21 cellular contexts compared by ENCODE assay signal in genomic region chr17:54813896-54814295, GRCh38.
A peak's percentile ranks its signal among the peaks of the same experiment; 100 is the strongest.
DNase-seq lines count a peak whose midpoint lies in the region; ATAC-seq, FAIRE-seq and TF ChIP-seq lines count a peak whose summit lies in the region.
"Had no signal": no experiment of that assay in that cellular context is flagged by ENCODE, and none has a peak within 500 bp of the region (broad histone marks: within the 10 kb centered on the region; RNA-seq: fewer than 3 reads in every experiment).

No MANE protein-coding gene starts in this region.

- no peak overlapping the region for H2BK15ac ChIP-seq in mesendoderm (replicated peaks; ENCODE audit: low read depth)

- peak overlapping the region; percentile 67 for H2BK120ac ChIP-seq in mesendoderm (ENCODE audit: low read depth, low read length)

- H3K9me3 ChIP-seq in astrocyte (ENCODE audit: insufficient read depth, low read depth, low read length), result no peaks in the 10 kb centered on the region
- H3K9me3 ChIP-seq: BE2C had no signal

- ATAC-seq in naive thymus-derived CD8-positive, alpha-beta T cell, result no peak
- no peak for ATAC-seq in HG03439 (IDR thresholded peaks at IDR 0.05; ENCODE audit: unreplicated experiment)
- no peak for ATAC-seq in activated T-cell treated with anti-CD3 and anti-CD28 coated beads, Interleukin-2, amount 50 U/mL, for 72 hours (replicated peaks in 1 of 2)
- ATAC-seq: CD8-positive, alpha-beta T cell had no signal

- POLR2A ChIA-PET in naive thymus-derived CD8-positive, alpha-beta T cell (lab: Charles Lee), result no interaction called here

- H3K79me1 ChIP-seq in mesendoderm (ENCODE audit: low read length), result no peaks in the 10 kb centered on the region

- H3K27me3 Mint-ChIP-seq in astrocyte (ENCODE audit: low read depth, unreplicated experiment), result no peaks in the 10 kb centered on the region
- H3K27me3 Mint-ChIP-seq in naive thymus-derived CD8-positive, alpha-beta T cell, result peaks cover 3 to 13% (median 10%) of the 10 kb centered on the region in 5 donors
- H3K27me3 Mint-ChIP-seq in activated T-cell treated with anti-CD3 and anti-CD28 coated beads, Interleukin-2, amount 50 U/mL, for 72 hours (ENCODE audit: low read depth), result no peaks in the 10 kb centered on the region
- H3K27me3 Mint-ChIP-seq: IgD-negative memory B cell had no signal

- no peak overlapping the region for H3K4me3 Mint-ChIP-seq in astrocyte (ENCODE audit: unreplicated experiment)
- H3K4me3 Mint-ChIP-seq in naive thymus-derived CD8-positive, alpha-beta T cell, result no peak overlapping the region
- H3K4me3 Mint-ChIP-seq in activated T-cell treated with anti-CD3 and anti-CD28 coated beads, Interleukin-2, amount 50 U/mL, for 72 hours, result no peak overlapping the region
- H3K4me3 Mint-ChIP-seq: CD14-positive monocyte; CD8-positive, alpha-beta T cell; H9; HFFc6; IgD-negative memory B cell had no signal

- no peak overlapping the region for H3K4me2 ChIP-seq in astrocyte (ENCODE audit: low read length)
- no peak overlapping the region for H3K4me2 ChIP-seq in mesendoderm (ENCODE audit: low read length)
- H3K4me2 ChIP-seq: KMS-11 had no signal

- H3K9ac ChIP-seq in astrocyte (ENCODE audit: low read length), result no peak overlapping the region
- no peak overlapping the region for H3K9ac ChIP-seq in mesendoderm (ENCODE audit: low read length)
- H3K9ac ChIP-seq: GM23248, KMS-11 had no signal

- no peak overlapping the region for H2AFZ ChIP-seq in astrocyte (ENCODE audit: low read depth, low read length)
- H2AFZ ChIP-seq: GM23248 had no signal

- TF ChIP-seq CTCF in C4-2B (conservative IDR thresholded peaks at IDR 0.05), result no peak
- no peak for TF ChIP-seq CTCF in LNCaP clone FGC (IDR thresholded peaks at IDR 0.05; ENCODE audit: control insufficient read depth, extremely low read depth, insufficient read depth)
- no peak for TF ChIP-seq CTCF in astrocyte (IDR thresholded peaks at IDR 0.05; ENCODE audit: insufficient read depth, low read depth, low read length)

- H3K79me2 ChIP-seq in astrocyte (ENCODE audit: insufficient read depth, low read length) (no peaks in the 10 kb centered on the region), mesendoderm (ENCODE audit: control insufficient read depth, insufficient read depth, low read length) (no peaks in the 10 kb centered on the region)

- DNase-seq in LNCaP clone FGC (ENCODE audit: low read depth) (peak; percentile 26), astrocyte (ENCODE audit: low read depth) (no peak), mesendoderm (peak; percentile 73), NCI-H1092 treated with DMSO at 0.1 percent for 48 hours (lab: John Stamatoyannopoulos, UW) (no peak)
- DNase-seq in naive thymus-derived CD8-positive, alpha-beta T cell, result no peak
- DNase-seq in activated T-cell treated with anti-CD3 and anti-CD28 coated beads, Interleukin-2, amount 50 U/mL, for 72 hours, result no peak
- DNase-seq: BE2C; CD8-positive, alpha-beta T cell; COR-L47; DMS153; DND-41; GF-D8; GM23248; H9; HFFc6 had no signal

- H3K18ac ChIP-seq in mesendoderm (ENCODE audit: low read length), result peak overlapping the region; percentile 23

- H4K8ac ChIP-seq in mesendoderm (ENCODE audit: low read depth, low read length), result no peak overlapping the region

- H3K9me3 Mint-ChIP-seq in astrocyte (ENCODE audit: unreplicated experiment), result peaks cover 7% of the 10 kb centered on the region
- peaks cover 0 to 2% (median 0%) of the 10 kb centered on the region in 9 donors for H3K9me3 Mint-ChIP-seq in naive thymus-derived CD8-positive, alpha-beta T cell
- no peaks in the 10 kb centered on the region for H3K9me3 Mint-ChIP-seq in activated T-cell treated with anti-CD3 and anti-CD28 coated beads, Interleukin-2, amount 50 U/mL, for 72 hours
- H3K9me3 Mint-ChIP-seq: CD8-positive, alpha-beta T cell; H9 had no signal

- H3K4me3 ChIP-seq in LNCaP clone FGC (ENCODE audit: low read depth, low read length), result no peak overlapping the region
- no peak overlapping the region for H3K4me3 ChIP-seq in astrocyte (ENCODE audit: insufficient read depth, low read depth, low read length)
- no peak overlapping the region for H3K4me3 ChIP-seq in mesendoderm (ENCODE audit: low read length)
- H3K4me3 ChIP-seq: GM23248 had no signal

- H3K56ac ChIP-seq in mesendoderm (ENCODE audit: low read length), result peak overlapping the region; percentile 1

- no peak for FAIRE-seq in astrocyte (lab: Jason Lieb, UNC)
- FAIRE-seq: D721Med had no signal

- H4K20me1 ChIP-seq in astrocyte (ENCODE audit: insufficient read depth, low read length), result no peaks in the 10 kb centered on the region

- H3K36me3 ChIP-seq in astrocyte (ENCODE audit: insufficient read depth, low read length) (no peaks in the 10 kb centered on the region), mesendoderm (ENCODE audit: control insufficient read depth, insufficient read depth, low read length) (no peaks in the 10 kb centered on the region)
- H3K36me3 ChIP-seq: BE2C had no signal

- no peak overlapping the region for H3K23ac ChIP-seq in mesendoderm (ENCODE audit: low read length)

- no peaks in the 10 kb centered on the region for H3K36me3 Mint-ChIP-seq in astrocyte (ENCODE audit: low read depth, unreplicated experiment)
- H3K36me3 Mint-ChIP-seq in naive thymus-derived CD8-positive, alpha-beta T cell, result no peaks in the 10 kb centered on the region
- no peaks in the 10 kb centered on the region for H3K36me3 Mint-ChIP-seq in activated T-cell treated with anti-CD3 and anti-CD28 coated beads, Interleukin-2, amount 50 U/mL, for 72 hours (ENCODE audit: insufficient read depth in 2 of 2)
- H3K36me3 Mint-ChIP-seq: CD14-positive monocyte; CD8-positive, alpha-beta T cell; IgD-negative memory B cell had no signal

- WGBS in mesendoderm (ENCODE audit: extremely low coverage, insufficient coverage, low lambda C conversion rate), result no CpG with 5 or more reads among the region's 1 CpG

- H3K4me1 Mint-ChIP-seq in astrocyte (ENCODE audit: low read depth, unreplicated experiment), result no peaks in the 10 kb centered on the region
- no peaks in the 10 kb centered on the region for H3K4me1 Mint-ChIP-seq in naive thymus-derived CD8-positive, alpha-beta T cell
- no peaks in the 10 kb centered on the region for H3K4me1 Mint-ChIP-seq in activated T-cell treated with anti-CD3 and anti-CD28 coated beads, Interleukin-2, amount 50 U/mL, for 72 hours (ENCODE audit: low read depth)
- H3K4me1 Mint-ChIP-seq: CD14-positive monocyte, IgD-negative memory B cell had no signal

- H4K5ac ChIP-seq in mesendoderm (ENCODE audit: low read length), result no peak overlapping the region

- peak overlapping the region; percentile 52 for H3K4ac ChIP-seq in mesendoderm (ENCODE audit: low read depth, low read length)

- no peak overlapping the region for H2AK5ac ChIP-seq in mesendoderm (ENCODE audit: low read length)

- peak overlapping the region; percentile 23 for H3K27ac Mint-ChIP-seq in astrocyte (ENCODE audit: unreplicated experiment)
- no peak overlapping the region for H3K27ac Mint-ChIP-seq in naive thymus-derived CD8-positive, alpha-beta T cell
- no peak overlapping the region for H3K27ac Mint-ChIP-seq in activated T-cell treated with anti-CD3 and anti-CD28 coated beads, Interleukin-2, amount 50 U/mL, for 72 hours
- H3K27ac Mint-ChIP-seq: CD14-positive monocyte; CD8-positive, alpha-beta T cell; HFFc6; IgD-negative memory B cell had no signal

- no peak overlapping the region for H2BK5ac ChIP-seq in mesendoderm (ENCODE audit: low read length)

- H3K27ac ChIP-seq in C4-2B (peak overlapping the region; percentile 35; the same call in 1 of the 2 replicates), astrocyte (ENCODE audit: low read depth, low read length) (no peak overlapping the region), mesendoderm (ENCODE audit: low read depth, low read length) (peak overlapping the region; percentile 9)
- H3K27ac ChIP-seq: GM23248, KMS-11 had no signal

- H3K27me3 ChIP-seq in astrocyte (ENCODE audit: insufficient read depth, low read length) (no peaks in the 10 kb centered on the region), mesendoderm (ENCODE audit: insufficient read depth, low read length, poor library complexity) (no peaks in the 10 kb centered on the region)

- H3K4me1 ChIP-seq in astrocyte (ENCODE audit: insufficient read depth, low read length) (no peaks in the 10 kb centered on the region), mesendoderm (ENCODE audit: control insufficient read depth, low read depth, low read length) (peaks cover 5% of the 10 kb centered on the region)

Comparison
In these comparisons a context has a peak if more than half of its experiments do, and no peak if none do; other contexts are left out.
1. DNase-seq: peak in LNCaP clone FGC (single experiment) and mesendoderm (single experiment); none in astrocyte (single experiment), naive thymus-derived CD8-positive, alpha-beta T cell (0 of 10), NCI-H1092 treated with DMSO at 0.1 percent for 48 hours (single experiment) and activated T-cell treated with anti-CD3 and anti-CD28 coated beads, Interleukin-2, amount 50 U/mL, for 72 hours (0 of 2).